In the genomic region with DNA sequence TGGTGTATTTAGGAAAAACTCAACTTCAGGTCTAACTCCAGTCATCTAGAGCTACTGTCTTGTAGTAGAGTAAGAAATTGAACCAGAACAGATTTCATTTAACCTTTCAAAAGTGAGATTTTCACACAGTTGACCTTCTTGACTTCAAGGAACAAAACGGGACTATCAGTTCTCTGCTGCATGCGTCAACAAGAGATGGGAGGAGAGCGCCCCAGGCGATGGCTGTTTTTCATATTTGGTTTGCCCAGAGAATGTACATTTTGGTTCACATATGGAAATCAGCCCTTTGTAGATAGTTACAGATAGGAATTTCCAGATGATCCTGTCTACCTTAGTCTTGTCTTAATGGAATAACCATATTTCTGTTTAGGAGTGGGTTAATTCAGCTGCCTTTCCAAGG, we compare ENCODE assay signal across 28 cellular contexts.
"Had no signal": no experiment of that assay in that cellular context is flagged by ENCODE, and none has a peak within 500 bp of the region (broad histone marks: within the 10 kb centered on the region; RNA-seq: fewer than 3 reads in every experiment).

No MANE protein-coding gene starts in this region.

- H3K9me3 Mint-ChIP-seq: activated CD4-positive, alpha-beta memory T cell treated with anti-CD3 and anti-CD28 coated beads, Interleukin-2, amount 10 ng/mL, durations not matched to agents 7 days and 5 days; activated CD4-positive, alpha-beta T cell treated with anti-CD3 and anti-CD28 coated beads, Interleukin-2, amount 10 ng/mL, durations not matched to agents 7 days and 5 days; activated naive CD4-positive, alpha-beta T cell treated with anti-CD3 and anti-CD28 coated beads, Interleukin-2, amount 10 ng/mL, durations not matched to agents 7 days and 5 days; activated naive CD4-positive, alpha-beta T cell treated with anti-CD3 and anti-CD28 coated beads, Interleukin-2, amount 50 U/mL, for 72 hours; activated T-cell treated with anti-CD3 and anti-CD28 coated beads, Interleukin-2, amount 50 U/mL, for 24 hours; activated T-cell treated with anti-CD3 and anti-CD28 coated beads, Interleukin-2, amount 50 U/mL, for 72 hours; brain; T-cell had no signal

- ATAC-seq: activated naive CD4-positive, alpha-beta T cell treated with anti-CD3 and anti-CD28 coated beads, Interleukin-2, amount 50 U/mL, for 72 hours; activated T-cell treated with anti-CD3 and anti-CD28 coated beads, Interleukin-2, amount 50 U/mL, for 72 hours; T-cell had no signal

- H3K27me3 ChIP-seq: adrenal gland, cardiac muscle cell, colonic mucosa, esophagus squamous epithelium had no signal

- H3K36me3 ChIP-seq: adrenal gland, breast epithelium, colonic mucosa, esophagus squamous epithelium had no signal

- H3K4me1 ChIP-seq: adrenal gland, breast epithelium, colonic mucosa, esophagus squamous epithelium had no signal

- DNase-seq: activated CD4-positive, alpha-beta memory T cell treated with anti-CD3 and anti-CD28 coated beads, Interleukin-2, amount 10 ng/mL, durations not matched to agents 7 days and 5 days; activated CD4-positive, alpha-beta T cell treated with anti-CD3 and anti-CD28 coated beads for 1 hour; activated CD4-positive, alpha-beta T cell treated with anti-CD3 and anti-CD28 coated beads for 4 hours; activated CD4-positive, alpha-beta T cell treated with anti-CD3 and anti-CD28 coated beads, Interleukin-2, amount 10 ng/mL, durations not matched to agents 7 days and 5 days; activated CD4-positive, alpha-beta T cell treated with anti-CD3 and anti-CD28 coated beads, Interleukin-2, amount 50 U/mL, for 4 hours; activated CD8-positive, alpha-beta memory T cell treated with anti-CD3 and anti-CD28 coated beads, Interleukin-2, amount 50 U/mL, for 48 hours; activated gamma-delta T cell; activated naive CD4-positive, alpha-beta T cell; activated naive CD4-positive, alpha-beta T cell treated with anti-CD3 and anti-CD28 coated beads, Interleukin-2, amount 10 ng/mL, durations not matched to agents 7 days and 5 days; activated T-cell treated with anti-CD3 and anti-CD28 coated beads for 4 hours; activated T-cell treated with anti-CD3 and anti-CD28 coated beads, Interleukin-2, amount 50 U/mL, for 24 hours; activated T-cell treated with anti-CD3 and anti-CD28 coated beads, Interleukin-2, amount 50 U/mL, for 72 hours; adrenal gland; amygdala; aorta; central memory CD4-positive, alpha-beta T cell; cerebellar nuclear complex; colonic mucosa; effector CD8-positive, alpha-beta T cell; esophagus squamous epithelium; head of caudate nucleus; T-cell; T-helper 2 cell had no signal

- H3K27ac ChIP-seq: adrenal gland, breast epithelium, cardiac muscle cell, colonic mucosa, epithelial cell of prostate, esophagus squamous epithelium had no signal

- H3K4me1 Mint-ChIP-seq: activated CD4-positive, alpha-beta memory T cell treated with anti-CD3 and anti-CD28 coated beads, Interleukin-2, amount 10 ng/mL, durations not matched to agents 7 days and 5 days; activated CD4-positive, alpha-beta T cell treated with anti-CD3 and anti-CD28 coated beads, Interleukin-2, amount 10 ng/mL, durations not matched to agents 7 days and 5 days; activated naive CD4-positive, alpha-beta T cell treated with anti-CD3 and anti-CD28 coated beads, Interleukin-2, amount 10 ng/mL, durations not matched to agents 7 days and 5 days; T-cell had no signal

- H3K4me3 Mint-ChIP-seq: activated CD4-positive, alpha-beta memory T cell treated with anti-CD3 and anti-CD28 coated beads, Interleukin-2, amount 10 ng/mL, durations not matched to agents 7 days and 5 days; activated CD4-positive, alpha-beta T cell treated with anti-CD3 and anti-CD28 coated beads, Interleukin-2, amount 10 ng/mL, durations not matched to agents 7 days and 5 days; activated naive CD4-positive, alpha-beta T cell treated with anti-CD3 and anti-CD28 coated beads, Interleukin-2, amount 10 ng/mL, durations not matched to agents 7 days and 5 days; activated T-cell treated with anti-CD3 and anti-CD28 coated beads, Interleukin-2, amount 50 U/mL, for 24 hours; activated T-cell treated with anti-CD3 and anti-CD28 coated beads, Interleukin-2, amount 50 U/mL, for 72 hours; brain; T-cell had no signal

- H3K27me3 Mint-ChIP-seq: activated CD4-positive, alpha-beta memory T cell treated with anti-CD3 and anti-CD28 coated beads, Interleukin-2, amount 10 ng/mL, durations not matched to agents 7 days and 5 days; activated CD4-positive, alpha-beta T cell treated with anti-CD3 and anti-CD28 coated beads, Interleukin-2, amount 10 ng/mL, durations not matched to agents 7 days and 5 days; activated naive CD4-positive, alpha-beta T cell treated with anti-CD3 and anti-CD28 coated beads, Interleukin-2, amount 10 ng/mL, durations not matched to agents 7 days and 5 days; brain; T-cell had no signal

- H3K27ac Mint-ChIP-seq: activated CD4-positive, alpha-beta memory T cell treated with anti-CD3 and anti-CD28 coated beads, Interleukin-2, amount 10 ng/mL, durations not matched to agents 7 days and 5 days; activated CD4-positive, alpha-beta T cell treated with anti-CD3 and anti-CD28 coated beads, Interleukin-2, amount 10 ng/mL, durations not matched to agents 7 days and 5 days; activated naive CD4-positive, alpha-beta T cell treated with anti-CD3 and anti-CD28 coated beads, Interleukin-2, amount 10 ng/mL, durations not matched to agents 7 days and 5 days; activated naive CD4-positive, alpha-beta T cell treated with anti-CD3 and anti-CD28 coated beads, Interleukin-2, amount 50 U/mL, for 72 hours; activated T-cell treated with anti-CD3 and anti-CD28 coated beads, Interleukin-2, amount 50 U/mL, for 24 hours; activated T-cell treated with anti-CD3 and anti-CD28 coated beads, Interleukin-2, amount 50 U/mL, for 72 hours; brain; T-cell had no signal

- H3K9me3 ChIP-seq: adrenal gland, breast epithelium, colonic mucosa, esophagus squamous epithelium had no signal

- H3K4me3 ChIP-seq: adrenal gland, breast epithelium, cardiac muscle cell, colonic mucosa, esophagus squamous epithelium had no signal
